In the genomic region with DNA sequence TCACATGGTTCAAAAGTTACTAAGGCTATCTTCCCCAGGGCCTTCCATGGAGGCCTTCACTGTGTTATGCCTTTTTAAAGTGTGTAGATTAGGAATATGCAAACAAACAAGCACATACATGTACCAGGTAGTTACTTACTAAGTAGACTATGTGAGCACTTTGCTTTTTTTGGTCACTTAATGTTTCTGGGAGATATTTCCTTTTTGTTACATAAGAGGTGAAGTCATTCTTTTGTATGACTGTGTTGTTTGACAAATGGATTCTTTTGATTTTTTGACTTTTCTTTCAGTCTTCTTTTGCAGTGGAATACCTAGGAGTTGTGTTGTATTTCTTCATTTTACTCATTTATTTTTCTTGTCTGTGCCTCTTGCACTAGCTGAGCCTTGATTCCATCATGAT, we compare ENCODE assay signal across 1 cellular context.
TF ChIP-seq lines count a peak whose summit lies in the region.

No MANE protein-coding gene starts in this region.

TF ChIP-seq in HepG2, 621 proteins besides CTCF, POLR2A, EP300 and RAD21 (continued from another document and continues in another):
- TF ChIP-seq, protein P1, sequence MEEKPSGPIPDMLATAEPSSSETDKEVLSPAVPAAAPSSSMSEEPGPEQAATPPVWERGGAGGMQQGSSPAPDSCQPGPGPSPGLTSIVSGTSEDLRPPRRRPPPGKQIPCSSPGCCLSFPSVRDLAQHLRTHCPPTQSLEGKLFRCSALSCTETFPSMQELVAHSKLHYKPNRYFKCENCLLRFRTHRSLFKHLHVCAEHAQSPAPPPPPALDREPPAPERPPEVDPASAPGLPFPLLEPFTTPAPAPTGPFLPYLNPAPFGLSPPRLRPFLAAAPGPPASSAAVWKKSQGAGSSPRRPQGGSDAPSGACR (CRISPR knock-in tag; IDR thresholded peaks at IDR 0.05), result no peak
- TF ChIP-seq, protein P2, sequence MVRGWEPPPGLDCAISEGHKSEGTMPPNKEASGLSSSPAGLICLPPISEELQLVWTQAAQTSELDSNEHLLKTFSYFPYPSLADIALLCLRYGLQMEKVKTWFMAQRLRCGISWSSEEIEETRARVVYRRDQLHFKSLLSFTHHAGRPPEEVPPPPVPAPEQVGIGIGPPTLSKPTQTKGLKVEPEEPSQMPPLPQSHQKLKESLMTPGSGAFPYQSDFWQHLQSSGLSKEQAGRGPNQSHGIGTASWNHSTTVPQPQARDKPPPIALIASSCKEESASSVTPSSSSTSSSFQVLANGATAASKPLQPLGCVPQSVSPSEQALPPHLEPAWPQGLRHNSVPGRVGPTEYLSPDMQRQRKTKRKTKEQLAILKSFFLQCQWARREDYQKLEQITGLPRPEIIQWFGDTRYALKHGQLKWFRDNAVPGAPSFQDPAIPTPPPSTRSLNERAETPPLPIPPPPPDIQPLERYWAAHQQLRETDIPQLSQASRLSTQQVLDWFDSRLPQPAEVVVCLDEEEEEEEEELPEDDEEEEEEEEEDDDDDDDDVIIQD (CRISPR knock-in tag; IDR thresholded peaks at IDR 0.05; ENCODE audit: low read depth), result peak; percentile 62; the same call in 1 of the 2 replicates
- no peak for TF ChIP-seq SIN3A (IDR thresholded peaks at IDR 0.05; ENCODE audit: borderline replicate concordance, low read depth, low read length)
- TF ChIP-seq, protein P3, sequence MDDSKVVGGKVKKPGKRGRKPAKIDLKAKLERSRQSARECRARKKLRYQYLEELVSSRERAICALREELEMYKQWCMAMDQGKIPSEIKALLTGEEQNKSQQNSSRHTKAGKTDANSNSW (CRISPR knock-in tag; IDR thresholded peaks at IDR 0.05; ENCODE audit: borderline replicate concordance), result no peak
- no peak for TF ChIP-seq ATF1 (CRISPR knock-in tag; IDR thresholded peaks at IDR 0.05)
- peak; percentile 40 for TF ChIP-seq ATF7 (IDR thresholded peaks at IDR 0.05)
- no peak for TF ChIP-seq ATF7 (CRISPR knock-in tag; IDR thresholded peaks at IDR 0.05)
- no peak for TF ChIP-seq IRX3 (CRISPR knock-in tag; IDR thresholded peaks at IDR 0.05; ENCODE audit: borderline replicate concordance, low read depth)
- TF ChIP-seq IKZF1 (IDR thresholded peaks at IDR 0.05), result no peak
- no peak for TF ChIP-seq MYNN (CRISPR knock-in tag; IDR thresholded peaks at IDR 0.05; ENCODE audit: low read depth)
- TF ChIP-seq ZNF563 (CRISPR knock-in tag; IDR thresholded peaks at IDR 0.05), result no peak
- 0 out of 2 replicates have a peak, but pooled peaks have one; percentile 19 for TF ChIP-seq MIXL1 (CRISPR knock-in tag; IDR thresholded peaks at IDR 0.05)
- no peak for TF ChIP-seq ZNF33A (CRISPR knock-in tag; IDR thresholded peaks at IDR 0.05; ENCODE audit: borderline replicate concordance)
- TF ChIP-seq ZNF354B (CRISPR knock-in tag; IDR thresholded peaks at IDR 0.05), result no peak
- TF ChIP-seq SRSF1 (optimal IDR thresholded peaks at IDR 0.05; ENCODE audit: low read depth, low read length), result no peak
- no peak for TF ChIP-seq GTF2F1 (IDR thresholded peaks at IDR 0.05; ENCODE audit: low read length)
- no peak for TF ChIP-seq ZNF20 (CRISPR knock-in tag; IDR thresholded peaks at IDR 0.05)
- no peak for TF ChIP-seq MTA1 (CRISPR knock-in tag; IDR thresholded peaks at IDR 0.05; ENCODE audit: borderline replicate concordance)
- TF ChIP-seq MBD4 (IDR thresholded peaks at IDR 0.05; ENCODE audit: borderline replicate concordance, low read length), result no peak
- TF ChIP-seq ZNF501 (CRISPR knock-in tag; IDR thresholded peaks at IDR 0.05), result no peak
- TF ChIP-seq RBM39 (IDR thresholded peaks at IDR 0.05; ENCODE audit: low read depth, low read length, poor library complexity, severe bottlenecking), result no peak
- no peak for TF ChIP-seq ZNF333 (CRISPR knock-in tag; IDR thresholded peaks at IDR 0.05; ENCODE audit: borderline replicate concordance)
- TF ChIP-seq KDM5A (IDR thresholded peaks at IDR 0.05; ENCODE audit: borderline replicate concordance, low read length), result no peak
- no peak for TF ChIP-seq SMARCC2 (IDR thresholded peaks at IDR 0.05)
- TF ChIP-seq TAF15 (IDR thresholded peaks at IDR 0.05; ENCODE audit: low read depth, low read length, poor library complexity, severe bottlenecking), result no peak
- no peak for TF ChIP-seq ZNF569 (CRISPR knock-in tag; IDR thresholded peaks at IDR 0.05; ENCODE audit: borderline replicate concordance)
- TF ChIP-seq SRY (CRISPR knock-in tag; IDR thresholded peaks at IDR 0.05), result no peak
- TF ChIP-seq, protein P4, sequence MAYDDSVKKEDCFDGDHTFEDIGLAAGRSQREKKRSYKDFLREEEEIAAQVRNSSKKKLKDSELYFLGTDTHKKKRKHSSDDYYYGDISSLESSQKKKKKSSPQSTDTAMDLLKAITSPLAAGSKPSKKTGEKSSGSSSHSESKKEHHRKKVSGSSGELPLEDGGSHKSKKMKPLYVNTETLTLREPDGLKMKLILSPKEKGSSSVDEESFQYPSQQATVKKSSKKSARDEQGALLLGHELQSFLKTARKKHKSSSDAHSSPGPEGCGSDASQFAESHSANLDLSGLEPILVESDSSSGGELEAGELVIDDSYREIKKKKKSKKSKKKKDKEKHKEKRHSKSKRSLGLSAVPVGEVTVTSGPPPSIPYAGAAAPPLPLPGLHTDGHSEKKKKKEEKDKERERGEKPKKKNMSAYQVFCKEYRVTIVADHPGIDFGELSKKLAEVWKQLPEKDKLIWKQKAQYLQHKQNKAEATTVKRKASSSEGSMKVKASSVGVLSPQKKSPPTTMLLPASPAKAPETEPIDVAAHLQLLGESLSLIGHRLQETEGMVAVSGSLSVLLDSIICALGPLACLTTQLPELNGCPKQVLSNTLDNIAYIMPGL (CRISPR knock-in tag; IDR thresholded peaks at IDR 0.05; ENCODE audit: borderline replicate concordance in 1 of 2, low read depth in 1 of 2), result no peak
- no peak for TF ChIP-seq ZNF746 (CRISPR knock-in tag; IDR thresholded peaks at IDR 0.05)
- TF ChIP-seq HOXD1 (CRISPR knock-in tag; IDR thresholded peaks at IDR 0.05), result no peak
- no peak for TF ChIP-seq CBFB (CRISPR knock-in tag; IDR thresholded peaks at IDR 0.05)
- no peak for TF ChIP-seq REXO4 (CRISPR knock-in tag; IDR thresholded peaks at IDR 0.05; ENCODE audit: borderline replicate concordance)
- TF ChIP-seq KLF15 (CRISPR knock-in tag; IDR thresholded peaks at IDR 0.05; ENCODE audit: borderline replicate concordance), result no peak
- no peak for TF ChIP-seq NAIF1 (CRISPR knock-in tag; IDR thresholded peaks at IDR 0.05; ENCODE audit: borderline replicate concordance)
- no peak for TF ChIP-seq RBFOX2 (IDR thresholded peaks at IDR 0.05; ENCODE audit: low read depth, low read length)
- TF ChIP-seq, protein P5, sequence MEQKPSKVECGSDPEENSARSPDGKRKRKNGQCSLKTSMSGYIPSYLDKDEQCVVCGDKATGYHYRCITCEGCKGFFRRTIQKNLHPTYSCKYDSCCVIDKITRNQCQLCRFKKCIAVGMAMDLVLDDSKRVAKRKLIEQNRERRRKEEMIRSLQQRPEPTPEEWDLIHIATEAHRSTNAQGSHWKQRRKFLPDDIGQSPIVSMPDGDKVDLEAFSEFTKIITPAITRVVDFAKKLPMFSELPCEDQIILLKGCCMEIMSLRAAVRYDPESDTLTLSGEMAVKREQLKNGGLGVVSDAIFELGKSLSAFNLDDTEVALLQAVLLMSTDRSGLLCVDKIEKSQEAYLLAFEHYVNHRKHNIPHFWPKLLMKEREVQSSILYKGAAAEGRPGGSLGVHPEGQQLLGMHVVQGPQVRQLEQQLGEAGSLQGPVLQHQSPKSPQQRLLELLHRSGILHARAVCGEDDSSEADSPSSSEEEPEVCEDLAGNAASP (CRISPR knock-in tag; IDR thresholded peaks at IDR 0.05; ENCODE audit: borderline replicate concordance), result peak; percentile 44; the same call in 1 of the 2 replicates
- no peak for TF ChIP-seq ZSCAN31 (CRISPR knock-in tag; IDR thresholded peaks at IDR 0.05; ENCODE audit: low read depth)
- TF ChIP-seq, protein P6, sequence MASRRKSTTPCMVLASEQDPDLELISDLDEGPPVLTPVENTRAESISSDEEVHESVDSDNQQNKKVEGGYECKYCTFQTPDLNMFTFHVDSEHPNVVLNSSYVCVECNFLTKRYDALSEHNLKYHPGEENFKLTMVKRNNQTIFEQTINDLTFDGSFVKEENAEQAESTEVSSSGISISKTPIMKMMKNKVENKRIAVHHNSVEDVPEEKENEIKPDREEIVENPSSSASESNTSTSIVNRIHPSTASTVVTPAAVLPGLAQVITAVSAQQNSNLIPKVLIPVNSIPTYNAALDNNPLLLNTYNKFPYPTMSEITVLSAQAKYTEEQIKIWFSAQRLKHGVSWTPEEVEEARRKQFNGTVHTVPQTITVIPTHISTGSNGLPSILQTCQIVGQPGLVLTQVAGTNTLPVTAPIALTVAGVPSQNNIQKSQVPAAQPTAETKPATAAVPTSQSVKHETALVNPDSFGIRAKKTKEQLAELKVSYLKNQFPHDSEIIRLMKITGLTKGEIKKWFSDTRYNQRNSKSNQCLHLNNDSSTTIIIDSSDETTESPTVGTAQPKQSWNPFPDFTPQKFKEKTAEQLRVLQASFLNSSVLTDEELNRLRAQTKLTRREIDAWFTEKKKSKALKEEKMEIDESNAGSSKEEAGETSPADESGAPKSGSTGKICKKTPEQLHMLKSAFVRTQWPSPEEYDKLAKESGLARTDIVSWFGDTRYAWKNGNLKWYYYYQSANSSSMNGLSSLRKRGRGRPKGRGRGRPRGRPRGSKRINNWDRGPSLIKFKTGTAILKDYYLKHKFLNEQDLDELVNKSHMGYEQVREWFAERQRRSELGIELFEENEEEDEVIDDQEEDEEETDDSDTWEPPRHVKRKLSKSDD (CRISPR knock-in tag; IDR thresholded peaks at IDR 0.05; ENCODE audit: low read depth), result no peak
- TF ChIP-seq, protein P7, sequence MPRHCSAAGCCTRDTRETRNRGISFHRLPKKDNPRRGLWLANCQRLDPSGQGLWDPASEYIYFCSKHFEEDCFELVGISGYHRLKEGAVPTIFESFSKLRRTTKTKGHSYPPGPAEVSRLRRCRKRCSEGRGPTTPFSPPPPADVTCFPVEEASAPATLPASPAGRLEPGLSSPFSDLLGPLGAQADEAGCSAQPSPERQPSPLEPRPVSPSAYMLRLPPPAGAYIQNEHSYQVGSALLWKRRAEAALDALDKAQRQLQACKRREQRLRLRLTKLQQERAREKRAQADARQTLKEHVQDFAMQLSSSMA (CRISPR knock-in tag; IDR thresholded peaks at IDR 0.05), result no peak
- TF ChIP-seq GTF3A (CRISPR knock-in tag; conservative IDR thresholded peaks at IDR 0.05), result no peak
- no peak for TF ChIP-seq ZFP82 (CRISPR knock-in tag; IDR thresholded peaks at IDR 0.05; ENCODE audit: borderline replicate concordance)
- peak; percentile 69; the same call in 1 of the 2 replicates for TF ChIP-seq PPARG (CRISPR knock-in tag; conservative IDR thresholded peaks at IDR 0.05)
- TF ChIP-seq ZMYM4 (CRISPR knock-in tag; IDR thresholded peaks at IDR 0.05), result no peak
- no peak for TF ChIP-seq ZNF792 (CRISPR knock-in tag; IDR thresholded peaks at IDR 0.05)
- TF ChIP-seq ZNF34 (CRISPR knock-in tag; IDR thresholded peaks at IDR 0.05; ENCODE audit: borderline replicate concordance), result no peak
- TF ChIP-seq RFXAP (CRISPR knock-in tag; IDR thresholded peaks at IDR 0.05; ENCODE audit: borderline replicate concordance), result no peak
- TF ChIP-seq, protein P8, sequence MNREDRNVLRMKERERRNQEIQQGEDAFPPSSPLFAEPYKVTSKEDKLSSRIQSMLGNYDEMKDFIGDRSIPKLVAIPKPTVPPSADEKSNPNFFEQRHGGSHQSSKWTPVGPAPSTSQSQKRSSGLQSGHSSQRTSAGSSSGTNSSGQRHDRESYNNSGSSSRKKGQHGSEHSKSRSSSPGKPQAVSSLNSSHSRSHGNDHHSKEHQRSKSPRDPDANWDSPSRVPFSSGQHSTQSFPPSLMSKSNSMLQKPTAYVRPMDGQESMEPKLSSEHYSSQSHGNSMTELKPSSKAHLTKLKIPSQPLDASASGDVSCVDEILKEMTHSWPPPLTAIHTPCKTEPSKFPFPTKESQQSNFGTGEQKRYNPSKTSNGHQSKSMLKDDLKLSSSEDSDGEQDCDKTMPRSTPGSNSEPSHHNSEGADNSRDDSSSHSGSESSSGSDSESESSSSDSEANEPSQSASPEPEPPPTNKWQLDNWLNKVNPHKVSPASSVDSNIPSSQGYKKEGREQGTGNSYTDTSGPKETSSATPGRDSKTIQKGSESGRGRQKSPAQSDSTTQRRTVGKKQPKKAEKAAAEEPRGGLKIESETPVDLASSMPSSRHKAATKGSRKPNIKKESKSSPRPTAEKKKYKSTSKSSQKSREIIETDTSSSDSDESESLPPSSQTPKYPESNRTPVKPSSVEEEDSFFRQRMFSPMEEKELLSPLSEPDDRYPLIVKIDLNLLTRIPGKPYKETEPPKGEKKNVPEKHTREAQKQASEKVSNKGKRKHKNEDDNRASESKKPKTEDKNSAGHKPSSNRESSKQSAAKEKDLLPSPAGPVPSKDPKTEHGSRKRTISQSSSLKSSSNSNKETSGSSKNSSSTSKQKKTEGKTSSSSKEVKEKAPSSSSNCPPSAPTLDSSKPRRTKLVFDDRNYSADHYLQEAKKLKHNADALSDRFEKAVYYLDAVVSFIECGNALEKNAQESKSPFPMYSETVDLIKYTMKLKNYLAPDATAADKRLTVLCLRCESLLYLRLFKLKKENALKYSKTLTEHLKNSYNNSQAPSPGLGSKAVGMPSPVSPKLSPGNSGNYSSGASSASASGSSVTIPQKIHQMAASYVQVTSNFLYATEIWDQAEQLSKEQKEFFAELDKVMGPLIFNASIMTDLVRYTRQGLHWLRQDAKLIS (CRISPR knock-in tag; IDR thresholded peaks at IDR 0.05), result no peak
- 0 out of 2 replicates have a peak, but pooled peaks have one; percentile 28 for TF ChIP-seq ZNF335 (CRISPR knock-in tag; IDR thresholded peaks at IDR 0.05)
- no peak for TF ChIP-seq REL (CRISPR knock-in tag; conservative IDR thresholded peaks at IDR 0.05)
- TF ChIP-seq ZBTB42 (CRISPR knock-in tag; IDR thresholded peaks at IDR 0.05), result no peak
- no peak for TF ChIP-seq NFRKB (IDR thresholded peaks at IDR 0.05)
- TF ChIP-seq MXI1 (IDR thresholded peaks at IDR 0.05; ENCODE audit: borderline replicate concordance, low read depth, low read length), result no peak
- TF ChIP-seq, protein P9, sequence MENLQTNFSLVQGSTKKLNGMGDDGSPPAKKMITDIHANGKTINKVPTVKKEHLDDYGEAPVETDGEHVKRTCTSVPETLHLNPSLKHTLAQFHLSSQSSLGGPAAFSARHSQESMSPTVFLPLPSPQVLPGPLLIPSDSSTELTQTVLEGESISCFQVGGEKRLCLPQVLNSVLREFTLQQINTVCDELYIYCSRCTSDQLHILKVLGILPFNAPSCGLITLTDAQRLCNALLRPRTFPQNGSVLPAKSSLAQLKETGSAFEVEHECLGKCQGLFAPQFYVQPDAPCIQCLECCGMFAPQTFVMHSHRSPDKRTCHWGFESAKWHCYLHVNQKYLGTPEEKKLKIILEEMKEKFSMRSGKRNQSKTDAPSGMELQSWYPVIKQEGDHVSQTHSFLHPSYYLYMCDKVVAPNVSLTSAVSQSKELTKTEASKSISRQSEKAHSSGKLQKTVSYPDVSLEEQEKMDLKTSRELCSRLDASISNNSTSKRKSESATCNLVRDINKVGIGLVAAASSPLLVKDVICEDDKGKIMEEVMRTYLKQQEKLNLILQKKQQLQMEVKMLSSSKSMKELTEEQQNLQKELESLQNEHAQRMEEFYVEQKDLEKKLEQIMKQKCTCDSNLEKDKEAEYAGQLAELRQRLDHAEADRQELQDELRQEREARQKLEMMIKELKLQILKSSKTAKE (CRISPR knock-in tag; IDR thresholded peaks at IDR 0.05; ENCODE audit: borderline replicate concordance), result no peak
- no peak for TF ChIP-seq ZNF775 (CRISPR knock-in tag; IDR thresholded peaks at IDR 0.05; ENCODE audit: borderline replicate concordance)
